ENCODE assay signal across 8 cellular contexts in genomic region chr1:167190747-167191237, GRCh38.
"Had no signal": no experiment of that assay in that cellular context is flagged by ENCODE, and none has a peak within 500 bp of the region (broad histone marks: within the 10 kb centered on the region; RNA-seq: fewer than 3 reads in every experiment).

No MANE protein-coding gene starts in this region.

- H3K4me3 Mint-ChIP-seq: IgD-negative memory B cell had no signal

- H3K4me2 ChIP-seq: KMS-11 had no signal

- DNase-seq: IMR-90, KBM-7, KG1 had no signal

- ATAC-seq: HepG2 had no signal

- H3K9ac ChIP-seq: KMS-11 had no signal

- H3K27ac ChIP-seq: HL-60, KMS-11 had no signal

- H3K27ac Mint-ChIP-seq: IgD-negative memory B cell had no signal

- H3K36me3 Mint-ChIP-seq: IgD-negative memory B cell had no signal

- FAIRE-seq: HepG2, HTR-8/SVneo had no signal
